ENCODE assay signal across 18 cellular contexts in the genomic region with DNA sequence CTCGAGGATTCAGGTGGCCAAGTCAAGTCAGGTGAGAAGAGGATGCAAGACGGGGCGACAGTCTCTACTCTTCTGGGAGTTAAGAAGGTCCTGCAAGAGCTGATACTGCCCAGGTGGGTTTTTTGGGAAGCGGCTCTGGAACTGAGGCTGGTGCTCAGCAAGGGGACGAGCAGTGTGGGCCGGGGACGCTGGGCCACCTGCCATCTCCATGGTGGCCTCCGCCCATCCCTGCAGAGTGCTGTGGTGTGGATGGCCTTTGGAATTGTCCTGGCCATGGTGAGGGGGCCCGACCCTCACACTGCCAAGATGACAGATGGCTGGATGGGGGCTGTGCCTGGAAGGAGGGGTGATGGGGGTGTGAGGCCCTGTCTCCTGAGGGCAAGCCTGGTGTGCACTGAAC. TPM values are rescaled to one million over a fixed set of nuclear protein-coding genes. Genes with fewer than 3 reads are reported as not detected.
DNase-seq lines count a peak whose midpoint lies in the region; ATAC-seq and TF ChIP-seq lines count a peak whose summit lies in the region.
"Had no signal": no experiment of that assay in that cellular context is flagged by ENCODE, and none has a peak within 500 bp of the region (broad histone marks: within the 10 kb centered on the region; RNA-seq: fewer than 3 reads in every experiment).

No MANE protein-coding gene starts in this region.

- H3K27me3 ChIP-seq in endodermal cell (ENCODE audit: control insufficient read depth, insufficient read depth, low read length, poor library complexity, severe bottlenecking) = no peaks in the 10 kb centered on the region
- no peaks in the 10 kb centered on the region for H3K27me3 ChIP-seq in upper lobe of right lung
- H3K27me3 ChIP-seq: BLaER1 had no signal

- H3K4me3 ChIP-seq in endodermal cell (ENCODE audit: low read length) (no peak overlapping the region), upper lobe of right lung (no peak overlapping the region)
- H3K4me3 ChIP-seq: BLaER1, GM12878, GM23338 had no signal

- H3K27me3 Mint-ChIP-seq in endodermal cell (ENCODE audit: insufficient read depth) (peaks cover 7% of the 10 kb centered on the region), CD14-positive monocyte (ENCODE audit: low read depth in 3 of 3) (peaks cover 1 to 5% (median 5%) of the 10 kb centered on the region in 3 donors)
- H3K27me3 Mint-ChIP-seq in activated naive CD8-positive, alpha-beta T cell treated with anti-CD3 and anti-CD28 coated beads for 36 hours = no peaks in the 10 kb centered on the region
- H3K27me3 Mint-ChIP-seq: CD4-positive, alpha-beta T cell had no signal

- intact Hi-C loops in upper lobe of right lung (cut with DNase I) (no loop called here), CD14-positive monocyte (cut with micrococcal nuclease) (no loop called here)

- H3K27ac ChIP-seq in endodermal cell (ENCODE audit: low read depth, low read length) (no peak overlapping the region), upper lobe of right lung (no peak overlapping the region)
- H3K27ac ChIP-seq: BLaER1, C4-2B had no signal

- no peak for TF ChIP-seq CTCF in endodermal cell (conservative IDR thresholded peaks at IDR 0.05)
- no peak for TF ChIP-seq CTCF in upper lobe of right lung (IDR thresholded peaks at IDR 0.05)
- no peak for TF ChIP-seq CTCF in CD14-positive monocyte (IDR thresholded peaks at IDR 0.05)

- WGBS in endodermal cell (ENCODE audit: insufficient coverage in 1 of 2, insufficient read length in 1 of 2), 2 experiments = 94 to 100% methylated on average over 2 to 9 of the region's 9 CpGs

- H3K9me3 ChIP-seq in endodermal cell (ENCODE audit: control insufficient read depth, low read length) = no peaks in the 10 kb centered on the region
- no peaks in the 10 kb centered on the region for H3K9me3 ChIP-seq in upper lobe of right lung
- H3K9me3 ChIP-seq: BLaER1 had no signal

- H3K4me1 ChIP-seq in endodermal cell (ENCODE audit: control insufficient read depth, insufficient read depth, low read length) (no peaks in the 10 kb centered on the region), upper lobe of right lung (no peaks in the 10 kb centered on the region)
- H3K4me1 ChIP-seq: BLaER1 had no signal

- H3K4me1 Mint-ChIP-seq in endodermal cell (peaks cover 14% of the 10 kb centered on the region), CD14-positive monocyte (no peaks in the 10 kb centered on the region)
- peaks cover 2% of the 10 kb centered on the region for H3K4me1 Mint-ChIP-seq in activated naive CD8-positive, alpha-beta T cell treated with anti-CD3 and anti-CD28 coated beads for 36 hours
- H3K4me1 Mint-ChIP-seq: CD8-positive, alpha-beta memory T cell had no signal

- DNase-seq in endodermal cell (no peak), upper lobe of right lung (no peak), CD14-positive monocyte (ENCODE audit: low spot score) (no peak)
- no peak for DNase-seq in stimulated activated naive CD8-positive, alpha-beta T cell treated with anti-CD3 and anti-CD28 coated beads, Interleukin-15, Interleukin-2, amounts not matched to agents 100 U/mL and 50 U/mL, for 24 hours
- no peak for DNase-seq in activated naive CD8-positive, alpha-beta T cell treated with anti-CD3 and anti-CD28 coated beads for 36 hours
- DNase-seq: CD4-positive, alpha-beta T cell; CD8-positive, alpha-beta memory T cell; DMS 273 treated with DMSO at 0.1 percent for 48 hours; DMS79; EL; GDM1; H9 had no signal

- peak; percentile 15 for ATAC-seq in esophagus mucosa
- peak; percentile 37 for ATAC-seq in upper lobe of right lung
- no peak for ATAC-seq in stimulated activated naive CD8-positive, alpha-beta T cell treated with anti-CD3 and anti-CD28 coated beads, Interleukin-15, Interleukin-2, amounts not matched to agents 100 U/mL and 50 U/mL, for 24 hours
- ATAC-seq: GM12878, GM23338, HCT116 had no signal

- no peaks in the 10 kb centered on the region for H3K36me3 Mint-ChIP-seq in endodermal cell (ENCODE audit: low read depth)
- no peaks in the 10 kb centered on the region for H3K36me3 Mint-ChIP-seq in CD14-positive monocyte
- no peaks in the 10 kb centered on the region for H3K36me3 Mint-ChIP-seq in activated naive CD8-positive, alpha-beta T cell treated with anti-CD3 and anti-CD28 coated beads for 36 hours
- H3K36me3 Mint-ChIP-seq: CD8-positive, alpha-beta memory T cell had no signal

- H3K9me3 Mint-ChIP-seq in endodermal cell = no peaks in the 10 kb centered on the region
- H3K9me3 Mint-ChIP-seq in CD14-positive monocyte = no peaks in the 10 kb centered on the region
- H3K9me3 Mint-ChIP-seq in activated naive CD8-positive, alpha-beta T cell treated with anti-CD3 and anti-CD28 coated beads for 36 hours = no peaks in the 10 kb centered on the region
- H3K9me3 Mint-ChIP-seq: CD4-positive, alpha-beta T cell; CD8-positive, alpha-beta memory T cell had no signal

- H3K36me3 ChIP-seq in endodermal cell (ENCODE audit: control insufficient read depth, insufficient read depth, low read length) (no peaks in the 10 kb centered on the region), upper lobe of right lung (no peaks in the 10 kb centered on the region)
- H3K36me3 ChIP-seq: BLaER1 had no signal

- H3K27ac Mint-ChIP-seq in endodermal cell (peak overlapping the region; percentile 24), CD14-positive monocyte (no peak overlapping the region)
- H3K27ac Mint-ChIP-seq in activated naive CD8-positive, alpha-beta T cell treated with anti-CD3 and anti-CD28 coated beads for 36 hours = no peak overlapping the region
- H3K27ac Mint-ChIP-seq: CD4-positive, alpha-beta T cell; CD8-positive, alpha-beta memory T cell; GM23338 had no signal

- no peak overlapping the region for H3K4me3 Mint-ChIP-seq in endodermal cell
- no peak overlapping the region for H3K4me3 Mint-ChIP-seq in CD14-positive monocyte
- no peak overlapping the region for H3K4me3 Mint-ChIP-seq in activated naive CD8-positive, alpha-beta T cell treated with anti-CD3 and anti-CD28 coated beads for 36 hours
- H3K4me3 Mint-ChIP-seq: CD4-positive, alpha-beta T cell; CD8-positive, alpha-beta memory T cell; GM23338; H9 had no signal

- no peak overlapping the region for H3K9ac ChIP-seq in endodermal cell (ENCODE audit: extremely low read depth, low read length, poor library complexity, severe bottlenecking)
- H3K9ac ChIP-seq: BLaER1 had no signal

RNA-seq across cellular contexts. Expression of a gene that starts 34.2 kb away (rescaled TPM):
- total RNA-seq in endodermal cell (10 to 100 TPM; 14.9 to 15.1 TPM), esophagus mucosa (3.0 TPM), upper lobe of right lung (18.4 TPM)
- polyA plus RNA-seq in endodermal cell (2013, experiment 1 of 2) = 22.2 TPM
- 26.3 TPM for polyA plus RNA-seq in endodermal cell (2013, experiment 2 of 2)
- polyA plus RNA-seq in CD14-positive monocyte = 10 to 100 TPM; 13.5 to 13.8 TPM
- 10 to 100 TPM; 27.4 to 27.5 TPM for total RNA-seq in activated naive CD8-positive, alpha-beta T cell treated with anti-CD3 and anti-CD28 coated beads for 36 hours
